Comparison of ENCODE assay signal across 17 cellular contexts in the genomic region with DNA sequence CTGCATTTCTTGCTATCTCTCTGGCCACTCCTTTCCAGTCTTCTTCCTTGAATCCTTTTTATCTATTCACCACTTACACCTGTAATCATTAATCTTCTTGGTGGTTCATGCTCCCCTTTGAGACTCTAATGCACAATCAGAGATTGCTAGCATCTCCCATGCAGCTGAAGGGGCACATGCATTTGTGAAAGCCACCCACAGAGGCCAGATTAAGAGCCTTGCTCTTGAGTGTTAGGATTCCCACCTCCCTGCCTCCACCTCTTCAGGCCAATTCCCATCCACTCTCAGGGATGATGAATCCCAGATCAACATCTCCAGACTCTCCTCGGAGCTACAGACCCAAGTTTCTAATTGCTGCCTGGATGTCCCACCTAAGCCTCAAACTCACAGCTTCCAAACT. TPM values are rescaled to one million over a fixed set of nuclear protein-coding genes. Genes with fewer than 3 reads are reported as not detected.
"Had no signal": no experiment of that assay in that cellular context is flagged by ENCODE, and none has a peak within 500 bp of the region (broad histone marks: within the 10 kb centered on the region; RNA-seq: fewer than 3 reads in every experiment).

No MANE protein-coding gene starts in this region.

- H3K9me3 Mint-ChIP-seq: effector memory CD8-positive, alpha-beta T cell; natural killer cell; stimulated activated memory B cell treated with anti-CD40 and anti-IgM and Interleukin-4, amounts not matched to agents 10 μg/mL and 1 μg/mL and 100 μg/mL, for 72 hours; stimulated activated naive CD8-positive, alpha-beta T cell treated with anti-CD3 and anti-CD28 coated beads, Interleukin-15, Interleukin-2, amounts not matched to agents 100 ng/mL and 50 ng/mL, for 24 hours had no signal

- ATAC-seq: effector memory CD8-positive, alpha-beta T cell; foreskin keratinocyte; left cardiac atrium; natural killer cell; pancreas; right lobe of liver; stimulated activated memory B cell treated with anti-CD40 and anti-IgM and Interleukin-4, amounts not matched to agents 10 μg/mL and 1 μg/mL and 100 μg/mL, for 72 hours had no signal

- H3K36me3 Mint-ChIP-seq: natural killer cell; stimulated activated memory B cell treated with anti-CD40 and anti-IgM and Interleukin-4, amounts not matched to agents 10 μg/mL and 1 μg/mL and 100 μg/mL, for 72 hours had no signal

- H3K27ac Mint-ChIP-seq: effector memory CD8-positive, alpha-beta T cell; natural killer cell; stimulated activated memory B cell treated with anti-CD40 and anti-IgM and Interleukin-4, amounts not matched to agents 10 μg/mL and 1 μg/mL and 100 μg/mL, for 72 hours; stimulated activated naive CD8-positive, alpha-beta T cell treated with anti-CD3 and anti-CD28 coated beads, Interleukin-15, Interleukin-2, amounts not matched to agents 100 ng/mL and 50 ng/mL, for 24 hours had no signal

- H3K27ac ChIP-seq: foreskin keratinocyte, left ventricle myocardium inferior, pancreas, prostate gland, right lobe of liver, testis, tibial nerve had no signal

- H3K9me3 ChIP-seq: left ventricle myocardium inferior, pancreas, prostate gland, right lobe of liver, testis, tibial nerve had no signal

- DNase-seq: effector memory CD8-positive, alpha-beta T cell; foreskin keratinocyte; kidney; left cardiac atrium; left ventricle myocardium inferior; natural killer cell; occipital lobe; pancreas; retina; right lobe of liver; stimulated activated CD4-positive, alpha-beta T cell treated with anti-CD3 and anti-CD28 coated beads, Interleukin-4, amount 100 ng/mL, for 24 hours; testis had no signal

- H3K4me1 Mint-ChIP-seq: natural killer cell; stimulated activated memory B cell treated with anti-CD40 and anti-IgM and Interleukin-4, amounts not matched to agents 10 μg/mL and 1 μg/mL and 100 μg/mL, for 72 hours had no signal

- H3K27me3 ChIP-seq: foreskin keratinocyte, pancreas, right lobe of liver, testis, tibial nerve had no signal

- H3K36me3 ChIP-seq: left ventricle myocardium inferior, pancreas, prostate gland, right lobe of liver, tibial nerve had no signal

- H3K4me3 Mint-ChIP-seq: effector memory CD8-positive, alpha-beta T cell; natural killer cell; stimulated activated memory B cell treated with anti-CD40 and anti-IgM and Interleukin-4, amounts not matched to agents 10 μg/mL and 1 μg/mL and 100 μg/mL, for 72 hours; stimulated activated naive CD8-positive, alpha-beta T cell treated with anti-CD3 and anti-CD28 coated beads, Interleukin-15, Interleukin-2, amounts not matched to agents 100 ng/mL and 50 ng/mL, for 24 hours had no signal

- H3K4me3 ChIP-seq: left ventricle myocardium inferior, pancreas, prostate gland, right lobe of liver, testis, tibial nerve had no signal

RNA-seq across cellular contexts. Expression of a gene that starts 19.4 kb away (rescaled TPM):
- total RNA-seq: myocyte had no signal

RNA-seq across cellular contexts. Expression of a gene that starts 24.7 kb away (rescaled TPM):
- total RNA-seq: occipital lobe had no signal
